In the genomic region with DNA sequence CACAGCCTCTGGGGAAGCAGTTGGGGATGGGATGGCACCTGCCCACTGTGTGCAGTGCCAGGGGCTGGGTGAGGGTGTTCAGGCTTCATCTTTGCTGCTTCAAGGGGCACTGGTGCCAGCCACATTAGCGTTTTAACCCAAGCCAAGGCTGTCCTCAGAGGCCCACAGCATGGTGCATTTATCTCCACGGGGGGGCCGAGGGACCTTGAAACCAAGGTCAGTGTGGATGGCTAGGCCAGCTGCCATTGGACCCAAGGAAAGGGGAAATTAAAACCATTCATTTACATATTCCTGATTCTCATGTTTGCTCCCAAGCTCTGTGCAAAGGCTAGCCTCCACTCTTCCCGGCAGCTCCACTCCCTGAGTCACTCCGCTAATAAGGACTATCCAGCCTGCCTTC, we compare ENCODE assay signal across 15 cellular contexts.
A peak's percentile ranks its signal among the peaks of the same experiment; 100 is the strongest.
DNase-seq lines count a peak whose midpoint lies in the region; ATAC-seq and TF ChIP-seq lines count a peak whose summit lies in the region.
"Had no signal": no experiment of that assay in that cellular context is flagged by ENCODE, and none has a peak within 500 bp of the region (broad histone marks: within the 10 kb centered on the region; RNA-seq: fewer than 3 reads in every experiment).

No MANE protein-coding gene starts in this region.

- no CpG with 5 or more reads among the region's 5 CpGs for WGBS in neuronal stem cell (ENCODE audit: extremely low coverage in 2 of 2, insufficient read length in 2 of 2, insufficient replicate concordance in 1 of 2), 2 donors
- WGBS in body of pancreas, 2 donors = 49 to 52% methylated on average over 5 of the region's 5 CpGs

- H4K8ac ChIP-seq in neuronal stem cell (ENCODE audit: low read depth, low read length) = no peak overlapping the region

- H3K4ac ChIP-seq in neuronal stem cell (ENCODE audit: low read length) = no peak overlapping the region

- H3K36me3 ChIP-seq in HUES48 (ENCODE audit: control insufficient read depth, insufficient read depth, low read length) (no peaks in the 10 kb centered on the region), iPS-20b (ENCODE audit: insufficient read depth, low read depth, low read length) (no peaks in the 10 kb centered on the region), neuronal stem cell (replicated peaks in 1 of 2; ENCODE audit: control insufficient read depth in 2 of 2, insufficient read depth in 2 of 2, low read length in 2 of 2) (no peaks in the 10 kb centered on the region), body of pancreas (replicated peaks in 1 of 2; ENCODE audit: insufficient read depth in 1 of 2, low read depth in 2 of 2) (no peaks in the 10 kb centered on the region)

- H3K27ac Mint-ChIP-seq in WTC11 = peak overlapping the region; percentile 65
- H3K27ac Mint-ChIP-seq: CD8-positive, alpha-beta memory T cell; IgD-negative memory B cell had no signal

- TF ChIP-seq POLR2A in body of pancreas (IDR thresholded peaks at IDR 0.05) = no peak

- no peaks in the 10 kb centered on the region for H3K36me3 Mint-ChIP-seq in WTC11
- H3K36me3 Mint-ChIP-seq: CD8-positive, alpha-beta memory T cell; IgD-negative memory B cell had no signal

- TF ChIP-seq CTCF in WTC11 (IDR thresholded peaks at IDR 0.05) (no peak), body of pancreas (IDR thresholded peaks at IDR 0.05) (no peak)

- no peaks in the 10 kb centered on the region for H3K9me3 ChIP-seq in HUES48 (ENCODE audit: control insufficient read depth, insufficient read depth, low read length)
- no peaks in the 10 kb centered on the region for H3K9me3 ChIP-seq in iPS-20b (ENCODE audit: insufficient read depth, low read depth, low read length)
- no peaks in the 10 kb centered on the region for H3K9me3 ChIP-seq in neuronal stem cell (replicated peaks in 1 of 2; ENCODE audit: control insufficient read depth in 2 of 2, insufficient read depth in 1 of 2, low read depth in 1 of 2, low read length in 2 of 2)
- no peaks in the 10 kb centered on the region for H3K9me3 ChIP-seq in body of pancreas

- no peak overlapping the region for H3K4me3 Mint-ChIP-seq in WTC11
- H3K4me3 Mint-ChIP-seq: CD8-positive, alpha-beta memory T cell; IgD-negative memory B cell had no signal

- H3K9ac ChIP-seq in HUES48 (ENCODE audit: low read depth, low read length) (no peak overlapping the region), iPS-20b (ENCODE audit: low read depth, low read length) (peak overlapping the region; percentile 13; the same call in 1 of the 2 replicates), neuronal stem cell (ENCODE audit: low read depth, low read length, poor library complexity) (no peak overlapping the region)

- CTCF ChIA-PET in WTC11 (lab: Charles Lee) = no interaction called here

- H3K14ac ChIP-seq in neuronal stem cell (ENCODE audit: low read length) = no peak overlapping the region

- POLR2A ChIA-PET in WTC11 (lab: Charles Lee) = no interaction called here

- no peak overlapping the region for H2BK12ac ChIP-seq in neuronal stem cell (ENCODE audit: low read length)

- H2BK15ac ChIP-seq in neuronal stem cell (ENCODE audit: low read length) = no peak overlapping the region

- H3K27me3 Mint-ChIP-seq in WTC11 (ENCODE audit: low read depth) = no peaks in the 10 kb centered on the region
- H3K27me3 Mint-ChIP-seq: IgD-negative memory B cell had no signal

- H3K18ac ChIP-seq in neuronal stem cell (ENCODE audit: low read length) = peak overlapping the region; percentile 73

- H3K27ac ChIP-seq in HUES48 (ENCODE audit: low read depth, low read length) (peak overlapping the region; percentile 82), iPS-20b (ENCODE audit: low read length) (no peak overlapping the region), neuronal stem cell (replicated peaks; ENCODE audit: low read length) (no peak overlapping the region), body of pancreas (no peak overlapping the region)
- H3K27ac ChIP-seq: PC-9 had no signal

- no peak overlapping the region for H2BK120ac ChIP-seq in neuronal stem cell (ENCODE audit: low read depth, low read length)

- ATAC-seq in WTC11 (peak; percentile 15), body of pancreas (no peak)

- DNase-seq in WTC11 (ENCODE audit: low spot score) (no peak), neuronal stem cell (ENCODE audit: low spot score) (no peak), occipital lobe (lab: John Stamatoyannopoulos, UW) (no peak), AG08396 (ENCODE audit: low spot score) (no peak), SW480 (ENCODE audit: low spot score) (no peak), body of pancreas (no peak)
- DNase-seq: CD8-positive, alpha-beta memory T cell; Karpas-422; NCI-H1694; NCI-H2081 treated with DMSO at 0.1 percent for 48 hours; NCI-H510A; PC-9 had no signal

- H3K79me1 ChIP-seq in neuronal stem cell (ENCODE audit: low read depth, low read length) = no peaks in the 10 kb centered on the region

- H2AK5ac ChIP-seq in neuronal stem cell (ENCODE audit: low read depth, low read length) = peak overlapping the region; percentile 93

- no peaks in the 10 kb centered on the region for H3K9me3 Mint-ChIP-seq in WTC11

- H3K27me3 ChIP-seq in HUES48 (ENCODE audit: control insufficient read depth, insufficient read depth, low read length) (no peaks in the 10 kb centered on the region), iPS-20b (ENCODE audit: insufficient read depth, low read length) (no peaks in the 10 kb centered on the region), neuronal stem cell (ENCODE audit: control insufficient read depth in 3 of 3, insufficient read depth in 3 of 3, low read depth in 1 of 3, low read length in 3 of 3) (no peaks in the 10 kb centered on the region), body of pancreas (no peaks in the 10 kb centered on the region)

- H4K91ac ChIP-seq in neuronal stem cell (ENCODE audit: low read depth, low read length, poor library complexity) = no peak overlapping the region

- peaks cover 63% of the 10 kb centered on the region for H3K4me1 Mint-ChIP-seq in WTC11
- H3K4me1 Mint-ChIP-seq: CD8-positive, alpha-beta memory T cell had no signal

- intact Hi-C loops in body of pancreas (cut with DNase I) = no loop called here

- peak overlapping the region; percentile 70 for H2BK5ac ChIP-seq in neuronal stem cell (ENCODE audit: low read length)

- H3K23ac ChIP-seq in neuronal stem cell (ENCODE audit: low read depth, low read length, poor library complexity) = no peak overlapping the region

- no peak overlapping the region for H3K4me3 ChIP-seq in HUES48 (ENCODE audit: low read depth, low read length)
- H3K4me3 ChIP-seq in iPS-20b (ENCODE audit: low read length) = no peak overlapping the region
- no peak overlapping the region for H3K4me3 ChIP-seq in neuronal stem cell (ENCODE audit: low read length in 2 of 2)
- H3K4me3 ChIP-seq in body of pancreas = no peak overlapping the region
- H3K4me3 ChIP-seq: PC-9 had no signal

- H2AFZ ChIP-seq in neuronal stem cell (ENCODE audit: low read length) = no peak overlapping the region
- H2AFZ ChIP-seq: PC-9 had no signal

- H3K4me1 ChIP-seq in HUES48 (ENCODE audit: control insufficient read depth, insufficient read depth, low read length) (peaks cover 40% of the 10 kb centered on the region), iPS-20b (ENCODE audit: insufficient read depth, low read length) (peaks cover 34% of the 10 kb centered on the region), neuronal stem cell (ENCODE audit: control insufficient read depth in 2 of 2, insufficient read depth in 1 of 2, low read depth in 1 of 2, low read length in 2 of 2) (peaks cover 19 to 25% of the 10 kb centered on the region in 2 donors), body of pancreas (no peaks in the 10 kb centered on the region)

- no peak overlapping the region for H3K4me2 ChIP-seq in neuronal stem cell (ENCODE audit: insufficient read depth, low read length, poor library complexity, severe bottlenecking)
- H3K4me2 ChIP-seq: PC-9 had no signal

TF ChIP-seq in WTC11, 78 proteins besides CTCF, POLR2A, EP300 and RAD21 (continues in another document):
- TF ChIP-seq NFATC4 (CRISPR knock-in tag; IDR thresholded peaks at IDR 0.05) (no peak), NR3C1 (CRISPR knock-in tag; conservative IDR thresholded peaks at IDR 0.05; ENCODE audit: low read depth) (no peak)
- TF ChIP-seq, protein P1, sequence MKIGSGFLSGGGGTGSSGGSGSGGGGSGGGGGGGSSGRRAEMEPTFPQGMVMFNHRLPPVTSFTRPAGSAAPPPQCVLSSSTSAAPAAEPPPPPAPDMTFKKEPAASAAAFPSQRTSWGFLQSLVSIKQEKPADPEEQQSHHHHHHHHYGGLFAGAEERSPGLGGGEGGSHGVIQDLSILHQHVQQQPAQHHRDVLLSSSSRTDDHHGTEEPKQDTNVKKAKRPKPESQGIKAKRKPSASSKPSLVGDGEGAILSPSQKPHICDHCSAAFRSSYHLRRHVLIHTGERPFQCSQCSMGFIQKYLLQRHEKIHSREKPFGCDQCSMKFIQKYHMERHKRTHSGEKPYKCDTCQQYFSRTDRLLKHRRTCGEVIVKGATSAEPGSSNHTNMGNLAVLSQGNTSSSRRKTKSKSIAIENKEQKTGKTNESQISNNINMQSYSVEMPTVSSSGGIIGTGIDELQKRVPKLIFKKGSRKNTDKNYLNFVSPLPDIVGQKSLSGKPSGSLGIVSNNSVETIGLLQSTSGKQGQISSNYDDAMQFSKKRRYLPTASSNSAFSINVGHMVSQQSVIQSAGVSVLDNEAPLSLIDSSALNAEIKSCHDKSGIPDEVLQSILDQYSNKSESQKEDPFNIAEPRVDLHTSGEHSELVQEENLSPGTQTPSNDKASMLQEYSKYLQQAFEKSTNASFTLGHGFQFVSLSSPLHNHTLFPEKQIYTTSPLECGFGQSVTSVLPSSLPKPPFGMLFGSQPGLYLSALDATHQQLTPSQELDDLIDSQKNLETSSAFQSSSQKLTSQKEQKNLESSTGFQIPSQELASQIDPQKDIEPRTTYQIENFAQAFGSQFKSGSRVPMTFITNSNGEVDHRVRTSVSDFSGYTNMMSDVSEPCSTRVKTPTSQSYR (CRISPR knock-in tag; IDR thresholded peaks at IDR 0.05) = no peak
- TF ChIP-seq, protein P2, sequence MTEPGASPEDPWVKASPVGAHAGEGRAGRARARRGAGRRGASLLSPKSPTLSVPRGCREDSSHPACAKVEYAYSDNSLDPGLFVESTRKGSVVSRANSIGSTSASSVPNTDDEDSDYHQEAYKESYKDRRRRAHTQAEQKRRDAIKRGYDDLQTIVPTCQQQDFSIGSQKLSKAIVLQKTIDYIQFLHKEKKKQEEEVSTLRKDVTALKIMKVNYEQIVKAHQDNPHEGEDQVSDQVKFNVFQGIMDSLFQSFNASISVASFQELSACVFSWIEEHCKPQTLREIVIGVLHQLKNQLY (CRISPR knock-in tag; IDR thresholded peaks at IDR 0.05) = no peak
